ENCODE assay signal across 8 cellular contexts in the genomic region with DNA sequence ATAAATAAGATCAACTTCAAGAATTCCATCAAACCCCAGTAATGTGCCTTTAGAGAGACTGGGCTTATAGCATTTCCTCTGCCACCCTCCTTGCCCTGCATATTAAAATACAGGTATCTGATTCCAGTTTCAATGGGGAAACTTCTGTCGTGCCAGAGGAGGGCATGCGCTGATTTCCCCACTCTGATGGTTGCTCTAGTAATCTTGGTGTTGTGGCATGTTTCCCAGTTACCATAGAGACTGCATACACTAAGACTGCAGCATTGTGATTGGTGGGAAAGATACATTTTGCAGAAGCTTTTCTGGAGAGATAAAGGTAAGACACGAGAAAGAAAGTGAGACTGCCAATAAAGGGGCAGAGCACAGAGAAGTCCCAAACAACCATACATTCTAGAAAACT.
DNase-seq lines count a peak whose midpoint lies in the region; ATAC-seq and TF ChIP-seq lines count a peak whose summit lies in the region.

No MANE protein-coding gene starts in this region.

- H3K4me2 ChIP-seq in trophoblast cell (ENCODE audit: low read length), result no peak overlapping the region

- no peak overlapping the region for H3K18ac ChIP-seq in trophoblast cell (ENCODE audit: low read length)

- H4K91ac ChIP-seq in trophoblast cell (ENCODE audit: low read depth, low read length), result no peak overlapping the region

- H2BK120ac ChIP-seq in trophoblast cell (ENCODE audit: insufficient read depth, low read length, poor library complexity), result no peak overlapping the region

- no peak overlapping the region for H3K4me3 ChIP-seq in right atrium auricular region
- H3K4me3 ChIP-seq in trophoblast cell (ENCODE audit: low read depth, low read length), result no peak overlapping the region
- no peak overlapping the region for H3K4me3 ChIP-seq in spleen

- H3K4ac ChIP-seq in trophoblast cell (ENCODE audit: low read depth, low read length), result no peak overlapping the region

- H3K79me2 ChIP-seq in trophoblast cell (ENCODE audit: control insufficient read depth, insufficient read depth, low read length, poor library complexity), result no peaks in the 10 kb centered on the region

- H4K8ac ChIP-seq in trophoblast cell (ENCODE audit: low read depth, low read length), result no peak overlapping the region

- H3K36me3 ChIP-seq in right atrium auricular region (no peaks in the 10 kb centered on the region), trophoblast cell (ENCODE audit: control insufficient read depth in 1 of 2, insufficient read depth in 2 of 2, low read length in 2 of 2) (no peaks in the 10 kb centered on the region), spleen (no peaks in the 10 kb centered on the region)

- TF ChIP-seq POLR2A in spleen (IDR thresholded peaks at IDR 0.05), result no peak

- DNase-seq in Right ventricle myocardium superior (no peak), right atrium auricular region (ENCODE audit: low spot score) (no peak), HPDE6-E6E7 (ENCODE audit: extremely low spot score) (peak; percentile 25), epithelial cell of prostate (ENCODE audit: low read depth, low spot score) (peak; percentile 16), trophoblast cell (peak; percentile 75 to 90), spleen (no peak), cortex of kidney (lab: John Stamatoyannopoulos, UW) (no peak)
- DNase-seq in activated CD4-positive, alpha-beta T cell treated with anti-CD3 and anti-CD28 coated beads for 48 hours, result no peak

- TF ChIP-seq CTCF in right atrium auricular region (IDR thresholded peaks at IDR 0.05), result no peak
- TF ChIP-seq CTCF in spleen (IDR thresholded peaks at IDR 0.05 in 8 of 11, conservative IDR thresholded peaks at IDR 0.05 in 3 of 11), result no peak

- H3K9me3 ChIP-seq in right atrium auricular region, result no peaks in the 10 kb centered on the region
- no peaks in the 10 kb centered on the region for H3K9me3 ChIP-seq in trophoblast cell (ENCODE audit: insufficient read depth, low read depth, low read length)
- no peaks in the 10 kb centered on the region for H3K9me3 ChIP-seq in spleen

- no peak overlapping the region for H3K9ac ChIP-seq in trophoblast cell (ENCODE audit: low read length)

- H2AK5ac ChIP-seq in trophoblast cell (ENCODE audit: low read length), result no peak overlapping the region

- no peak overlapping the region for H2BK12ac ChIP-seq in trophoblast cell (ENCODE audit: low read length)

- H2AFZ ChIP-seq in trophoblast cell (ENCODE audit: insufficient read depth, low read length, poor library complexity), result no peak overlapping the region

- no peaks in the 10 kb centered on the region for H3K79me1 ChIP-seq in trophoblast cell (ENCODE audit: low read length)

- no peak overlapping the region for H2BK5ac ChIP-seq in trophoblast cell (ENCODE audit: low read depth, low read length, poor library complexity)

- intact Hi-C loops in Right ventricle myocardium superior (cut with DNase I) (no loop called here), spleen (cut with DNase I; ENCODE audit: low total_unique reads) (no loop called here)

- no CpG with 5 or more reads among the region's 3 CpGs for WGBS in trophoblast cell (ENCODE audit: extremely low coverage, insufficient coverage, insufficient read length)
- 36 to 58% (median 53%) methylated on average over 3 of the region's 3 CpGs for WGBS in spleen, 5 donors

- H3K14ac ChIP-seq in trophoblast cell (ENCODE audit: low read length), result no peak overlapping the region

- H3K4me1 ChIP-seq in right atrium auricular region (peaks cover 0 to 19% of the 10 kb centered on the region in 2 donors), trophoblast cell (ENCODE audit: control insufficient read depth in 1 of 2, insufficient read depth in 2 of 2, low read length in 2 of 2) (no peaks in the 10 kb centered on the region), spleen (peaks cover 0 to 9% (median 5%) of the 10 kb centered on the region in 6 donors)

- H3K27ac ChIP-seq in right atrium auricular region (no peak overlapping the region), epithelial cell of prostate (no peak overlapping the region), trophoblast cell (ENCODE audit: low read depth, low read length) (no peak overlapping the region), spleen (no peak overlapping the region)

- ATAC-seq in Right ventricle myocardium superior (ENCODE audit: poor library complexity), result peak; percentile 86

- no peaks in the 10 kb centered on the region for H3K27me3 ChIP-seq in right atrium auricular region
- H3K27me3 ChIP-seq in trophoblast cell (ENCODE audit: insufficient read depth, low read length), result no peaks in the 10 kb centered on the region
- H3K27me3 ChIP-seq in spleen (replicated peaks in 1 of 7), result no peaks in the 10 kb centered on the region

- H4K12ac ChIP-seq in trophoblast cell (ENCODE audit: low read depth, low read length), result no peak overlapping the region

- H3K23ac ChIP-seq in trophoblast cell (ENCODE audit: low read length), result no peak overlapping the region

Comparison
In these comparisons a context has a peak if more than half of its experiments do, and no peak if none do; other contexts are left out.
1. DNase-seq: peak in HPDE6-E6E7 (single experiment), epithelial cell of prostate (single experiment) and trophoblast cell (2 of 2); none in Right ventricle myocardium superior (single experiment), right atrium auricular region (single experiment), spleen (single experiment), cortex of kidney (single experiment) and activated CD4-positive, alpha-beta T cell treated with anti-CD3 and anti-CD28 coated beads for 48 hours (single experiment).